8 cellular contexts compared by ENCODE assay signal in genomic region chr5:134227259-134227658, GRCh38. TPM values are rescaled to one million over a fixed set of nuclear protein-coding genes. Genes with fewer than 3 reads are reported as not detected.
DNase-seq lines count a peak whose midpoint lies in the region; ATAC-seq and TF ChIP-seq lines count a peak whose summit lies in the region.

No MANE protein-coding gene starts in this region.

- WGBS in upper lobe of left lung, 2 donors, result 55 to 75% methylated on average over 5 of the region's 5 CpGs

- no peaks in the 10 kb centered on the region for H3K27me3 Mint-ChIP-seq in activated CD4-positive, alpha-beta T cell treated with anti-CD3 and anti-CD28 coated beads for 36 hours

- POLR2A ChIA-PET in activated CD4-positive, alpha-beta T cell treated with anti-CD3 and anti-CD28 coated beads for 36 hours (lab: Charles Lee), result interaction anchor here (0.9 to 3.0 kb wide), 3 partner anchors 39 to 145 kb away, joined by 4 to 29 read pairs (median 5); partner anchors contain the start of genes SKP1 and UBE2B

- TF ChIP-seq CTCF in Peyer's patch (IDR thresholded peaks at IDR 0.05), result peak in 3 of 6 experiments; percentile 10 to 25 (median 15)
- TF ChIP-seq CTCF in mucosa of descending colon (IDR thresholded peaks at IDR 0.05), result no peak
- TF ChIP-seq CTCF in upper lobe of left lung (IDR thresholded peaks at IDR 0.05), result no peak

- H3K27ac Mint-ChIP-seq in activated CD4-positive, alpha-beta T cell treated with anti-CD3 and anti-CD28 coated beads for 36 hours, result peak overlapping the region; percentile 98

- H3K4me1 Mint-ChIP-seq in activated CD4-positive, alpha-beta T cell treated with anti-CD3 and anti-CD28 coated beads for 36 hours, result peaks cover 34% of the 10 kb centered on the region

- peak; percentile 30 for DNase-seq in activated CD4-positive, alpha-beta T cell treated with anti-CD3 and anti-CD28 coated beads for 36 hours
- no peak for DNase-seq in activated CD4-positive, alpha-beta T cell treated with anti-CD3 and anti-CD28 coated beads, Interleukin-2, amount 50 U/mL, for 4 hours
- peak in 2 of 3 donors; percentile 59 to 65 for DNase-seq in Peyer's patch
- DNase-seq in mucosa of descending colon, result peak; percentile 49 to 60 (median 55)
- DNase-seq in upper lobe of left lung, result no peak
- no peak for DNase-seq in SKM-1 treated with dmso at 0.1 percent for 144 hours (lab: John Stamatoyannopoulos, UW; ENCODE audit: unreplicated experiment)

- H3K27ac ChIP-seq in Peyer's patch (peak overlapping the region; percentile 98 to 100 (median 99)), duodenal mucosa (ENCODE audit: low read depth, low read length) (peak overlapping the region; percentile 100), upper lobe of left lung (peak overlapping the region; percentile 98 to 100 (median 100))

- H3K9me3 ChIP-seq in Peyer's patch, result no peaks in the 10 kb centered on the region
- H3K9me3 ChIP-seq in duodenal mucosa (ENCODE audit: control insufficient read depth in 1 of 2, low read length in 2 of 2), result no peaks in the 10 kb centered on the region
- H3K9me3 ChIP-seq in mucosa of descending colon, result no peaks in the 10 kb centered on the region
- H3K9me3 ChIP-seq in upper lobe of left lung, result no peaks in the 10 kb centered on the region

- no peak for TF ChIP-seq EP300 in upper lobe of left lung (IDR thresholded peaks at IDR 0.05)

- H3K9ac ChIP-seq in duodenal mucosa (ENCODE audit: low read depth in 1 of 2, low read length in 2 of 2), result peak overlapping the region; percentile 97 to 99

- CTCF ChIA-PET in activated CD4-positive, alpha-beta T cell treated with anti-CD3 and anti-CD28 coated beads for 36 hours (lab: Charles Lee), result interaction anchor here (0.6 to 1.3 kb wide), 6 partner anchors 42 to 434 kb away, joined by 3 to 4 read pairs (median 3); no protein-coding TSS in a partner anchor

- H3K4me3 Mint-ChIP-seq in activated CD4-positive, alpha-beta T cell treated with anti-CD3 and anti-CD28 coated beads for 36 hours, result peak overlapping the region; percentile 97

- no peaks in the 10 kb centered on the region for H3K27me3 ChIP-seq in Peyer's patch
- no peaks in the 10 kb centered on the region for H3K27me3 ChIP-seq in duodenal mucosa (ENCODE audit: control insufficient read depth in 1 of 2, insufficient read depth in 2 of 2, low read length in 2 of 2)
- no peaks in the 10 kb centered on the region for H3K27me3 ChIP-seq in upper lobe of left lung

- H3K4me1 ChIP-seq in Peyer's patch, result peaks cover 0 to 30% (median 10%) of the 10 kb centered on the region in 4 donors
- peaks cover 23 to 30% of the 10 kb centered on the region in 2 donors for H3K4me1 ChIP-seq in duodenal mucosa (ENCODE audit: control insufficient read depth in 1 of 2, insufficient read depth in 2 of 2, low read length in 2 of 2)
- peaks cover 29% of the 10 kb centered on the region for H3K4me1 ChIP-seq in mucosa of descending colon (ENCODE audit: low read depth)
- H3K4me1 ChIP-seq in upper lobe of left lung, result peaks cover 27 to 34% (median 31%) of the 10 kb centered on the region in 4 donors

- intact Hi-C loops in activated CD4-positive, alpha-beta T cell treated with anti-CD3 and anti-CD28 coated beads for 36 hours (cut with DNase I, micrococcal nuclease), result loop anchor here (5.0 to 10.0 kb wide), 6 partner anchors 115 to 1265 kb away; partner anchors contain the start of genes AFF4 (in 1 of the 2), C5orf24 (in 1 of the 2), JADE2 (in 1 of the 2) and TCF7 (in 1 of the 2)
- intact Hi-C loops in mucosa of descending colon (cut with DNase I, micrococcal nuclease), result no loop called here

- no peaks in the 10 kb centered on the region for H3K9me3 Mint-ChIP-seq in activated CD4-positive, alpha-beta T cell treated with anti-CD3 and anti-CD28 coated beads for 36 hours (ENCODE audit: low read depth)

- peak overlapping the region in 2 of 4 donors; percentile 79 to 90 for H3K4me3 ChIP-seq in Peyer's patch
- H3K4me3 ChIP-seq in duodenal mucosa (ENCODE audit: low read depth in 1 of 2, low read length in 2 of 2), result peak overlapping the region; percentile 91 to 94
- no peak overlapping the region for H3K4me3 ChIP-seq in mucosa of descending colon
- peak overlapping the region in 3 of 4 donors; percentile 75 to 93 (median 81) for H3K4me3 ChIP-seq in upper lobe of left lung

- H3K36me3 ChIP-seq in Peyer's patch (no peaks in the 10 kb centered on the region), duodenal mucosa (ENCODE audit: control insufficient read depth in 1 of 2, insufficient read depth in 2 of 2, low read length in 2 of 2) (no peaks in the 10 kb centered on the region), mucosa of descending colon (ENCODE audit: low read depth) (no peaks in the 10 kb centered on the region), upper lobe of left lung (no peaks in the 10 kb centered on the region)

- TF ChIP-seq POLR2A in Peyer's patch (IDR thresholded peaks at IDR 0.05) (no peak), upper lobe of left lung (IDR thresholded peaks at IDR 0.05) (no peak)

- no peak for ATAC-seq in activated CD4-positive, alpha-beta T cell treated with anti-CD3 and anti-CD28 coated beads for 36 hours
- ATAC-seq in mucosa of descending colon (peak; percentile 28), upper lobe of left lung (ENCODE audit: low FRiP score in 2 of 2) (no peak), GM21723 (IDR thresholded peaks at IDR 0.05; ENCODE audit: unreplicated experiment) (no peak)

- H3K36me3 Mint-ChIP-seq in activated CD4-positive, alpha-beta T cell treated with anti-CD3 and anti-CD28 coated beads for 36 hours (ENCODE audit: low read depth), result peaks cover 27% of the 10 kb centered on the region

RNA-seq across cellular contexts. Expression of gene PPP2CA, which starts 1.4 kb away (rescaled TPM):
- 100 to 1,000 TPM; 148 to 154 TPM for total RNA-seq in activated CD4-positive, alpha-beta T cell treated with anti-CD3 and anti-CD28 coated beads for 36 hours
- total RNA-seq in Peyer's patch (100 to 1,000 TPM in 2 of 4 donors, 10 to 100 TPM in 2; 85.0 to 128 (median 104) TPM), mucosa of descending colon (100 to 1,000 TPM in 2 of 3 donors, 10 to 100 TPM in 1; 93.9 to 120 (median 115) TPM), upper lobe of left lung (100 to 1,000 TPM in 4 of 6 donors, 10 to 100 TPM in 2; 62.9 to 246 (median 118) TPM)

RNA-seq across cellular contexts. Expression of gene SKP1, which starts 50.5 kb away (rescaled TPM):
- total RNA-seq in activated CD4-positive, alpha-beta T cell treated with anti-CD3 and anti-CD28 coated beads for 36 hours, result 100 to 1,000 TPM; 218 to 265 TPM
- 100 to 1,000 TPM in 3 of 4 donors, 10 to 100 TPM in 1; 89.4 to 155 (median 129) TPM for total RNA-seq in Peyer's patch
- 100 to 1,000 TPM; 241 to 316 (median 281) TPM for total RNA-seq in mucosa of descending colon
- 100 to 1,000 TPM in 5 of 6 donors, 10 to 100 TPM in 1; 24.1 to 232 (median 162) TPM for total RNA-seq in upper lobe of left lung

Comparison
In these comparisons a context has a peak if more than half of its experiments do, and no peak if none do; other contexts are left out.
1. DNase-seq: peak in activated CD4-positive, alpha-beta T cell treated with anti-CD3 and anti-CD28 coated beads for 36 hours (single experiment), Peyer's patch (2 of 3) and mucosa of descending colon (3 of 3); none in activated CD4-positive, alpha-beta T cell treated with anti-CD3 and anti-CD28 coated beads, Interleukin-2, amount 50 U/mL, for 4 hours (0 of 2), upper lobe of left lung (0 of 2) and SKM-1 treated with dmso at 0.1 percent for 144 hours (single experiment).
2. intact Hi-C loops: an anchor here in activated CD4-positive, alpha-beta T cell treated with anti-CD3 and anti-CD28 coated beads for 36 hours (5.0 to 10.0 kb wide); none called in mucosa of descending colon.
3. Peak in every context shown above with its lines, with median percentiles within 50 percentile points of each other: H3K27ac ChIP-seq.